ENCODE assay signal across 2 cellular contexts in the genomic region with DNA sequence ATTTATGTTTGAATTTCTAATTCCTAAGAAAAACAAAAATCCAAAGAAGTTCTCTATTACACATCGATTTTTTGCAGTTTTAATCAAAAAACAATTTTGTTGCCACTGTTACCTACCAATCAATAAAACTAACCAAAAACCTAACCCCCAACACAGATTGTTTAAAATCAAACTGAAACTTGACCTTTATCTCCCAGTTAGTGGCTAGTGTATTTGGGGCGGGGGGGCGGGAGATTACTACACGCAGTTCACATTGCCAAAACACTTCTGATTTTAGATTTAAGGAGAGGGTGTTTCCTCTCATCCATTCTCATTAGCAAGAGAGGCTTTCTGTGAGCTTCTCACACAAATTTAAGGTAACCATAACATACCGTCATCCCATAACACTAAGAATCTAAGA.
TF ChIP-seq lines count a peak whose summit lies in the region.

No MANE protein-coding gene starts in this region.

TF ChIP-seq in liver, 16 proteins besides CTCF, POLR2A, EP300 and RAD21:
- no peak for TF ChIP-seq JUND (IDR thresholded peaks at IDR 0.05)
- no peak for TF ChIP-seq FOXA1 (IDR thresholded peaks at IDR 0.05)
- TF ChIP-seq FOXA2 (IDR thresholded peaks at IDR 0.05), result no peak
- no peak for TF ChIP-seq RXRA (IDR thresholded peaks at IDR 0.05)
- no peak for TF ChIP-seq HNF4A (conservative IDR thresholded peaks at IDR 0.05)
- no peak for TF ChIP-seq NR2F2 (IDR thresholded peaks at IDR 0.05)

TF ChIP-seq in HepG2, 621 proteins besides CTCF, POLR2A, EP300 and RAD21:
- TF ChIP-seq ZNF740 (CRISPR knock-in tag; IDR thresholded peaks at IDR 0.05) (no peak), ZNF589 (CRISPR knock-in tag; conservative IDR thresholded peaks at IDR 0.05) (no peak), PCBP1 (IDR thresholded peaks at IDR 0.05; ENCODE audit: borderline replicate concordance, low read depth, low read length) (no peak), NR1H2 (CRISPR knock-in tag; IDR thresholded peaks at IDR 0.05; ENCODE audit: borderline replicate concordance, low read depth) (no peak)
- TF ChIP-seq, protein P1, sequence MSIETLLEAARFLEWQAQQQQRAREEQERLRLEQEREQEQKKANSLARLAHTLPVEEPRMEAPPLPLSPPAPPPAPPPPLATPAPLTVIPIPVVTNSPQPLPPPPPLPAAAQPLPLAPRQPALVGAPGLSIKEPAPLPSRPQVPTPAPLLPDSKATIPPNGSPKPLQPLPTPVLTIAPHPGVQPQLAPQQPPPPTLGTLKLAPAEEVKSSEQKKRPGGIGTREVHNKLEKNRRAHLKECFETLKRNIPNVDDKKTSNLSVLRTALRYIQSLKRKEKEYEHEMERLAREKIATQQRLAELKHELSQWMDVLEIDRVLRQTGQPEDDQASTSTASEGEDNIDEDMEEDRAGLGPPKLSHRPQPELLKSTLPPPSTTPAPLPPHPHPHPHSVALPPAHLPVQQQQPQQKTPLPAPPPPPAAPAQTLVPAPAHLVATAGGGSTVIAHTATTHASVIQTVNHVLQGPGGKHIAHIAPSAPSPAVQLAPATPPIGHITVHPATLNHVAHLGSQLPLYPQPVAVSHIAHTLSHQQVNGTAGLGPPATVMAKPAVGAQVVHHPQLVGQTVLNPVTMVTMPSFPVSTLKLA (IDR thresholded peaks at IDR 0.05), result no peak
- TF ChIP-seq, protein P2, sequence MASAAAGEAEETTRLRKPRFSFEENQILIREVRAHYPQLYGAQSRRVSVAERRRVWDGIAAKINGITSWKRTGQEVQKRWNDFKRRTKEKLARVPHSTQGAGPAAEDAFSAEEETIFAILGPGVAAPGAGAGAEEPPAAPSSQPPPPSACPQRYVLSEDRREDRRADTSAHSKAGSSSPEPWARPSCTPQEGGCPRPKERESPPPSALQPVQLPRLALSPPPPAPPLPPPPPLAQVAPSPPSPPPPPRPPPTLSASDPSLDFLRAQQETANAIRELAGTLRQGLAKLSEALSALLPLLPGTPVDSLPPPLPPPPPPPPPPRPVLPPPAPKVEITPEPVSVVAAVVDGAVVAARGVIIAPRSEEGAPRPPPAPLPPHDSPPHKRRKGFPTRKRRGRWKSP (CRISPR knock-in tag; IDR thresholded peaks at IDR 0.05), result no peak
